Comparison of ENCODE assay signal across 27 cellular contexts in the genomic region with DNA sequence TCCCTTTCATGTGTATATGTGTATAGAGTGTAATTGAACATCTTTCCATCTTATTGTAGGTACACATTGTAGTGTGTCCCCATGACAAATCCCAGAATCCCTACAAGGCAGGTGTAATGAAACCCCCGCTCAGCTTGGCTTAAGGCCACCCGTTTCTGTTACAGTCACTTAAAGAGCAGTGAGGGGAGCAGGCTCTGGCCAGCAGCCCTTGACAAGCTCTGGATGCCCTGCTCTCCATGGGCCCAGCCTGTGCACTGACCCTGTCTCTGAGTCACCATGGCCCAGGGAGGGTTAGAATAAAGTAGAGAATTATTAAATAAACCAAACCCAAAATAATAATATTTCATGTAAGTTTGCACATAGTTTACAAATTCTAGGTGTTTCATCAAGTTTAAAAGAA. TPM values are rescaled to one million over a fixed set of nuclear protein-coding genes. Genes with fewer than 3 reads are reported as not detected.
DNase-seq lines count a peak whose midpoint lies in the region; ATAC-seq and TF ChIP-seq lines count a peak whose summit lies in the region.
"Had no signal": no experiment of that assay in that cellular context is flagged by ENCODE, and none has a peak within 500 bp of the region (broad histone marks: within the 10 kb centered on the region; RNA-seq: fewer than 3 reads in every experiment).

No MANE protein-coding gene starts in this region.

- peaks cover 26% of the 10 kb centered on the region for H3K4me1 Mint-ChIP-seq in progenitor cell of endocrine pancreas (ENCODE audit: low read depth)
- H3K4me1 Mint-ChIP-seq in naive thymus-derived CD4-positive, alpha-beta T cell = peaks cover 0 to 4% (median 2%) of the 10 kb centered on the region in 7 donors
- H3K4me1 Mint-ChIP-seq: immature natural killer cell, naive B cell had no signal

- CTCF ChIA-PET in naive thymus-derived CD4-positive, alpha-beta T cell (lab: Charles Lee) = interaction anchor here (0.6 kb wide), 1 partner anchor 114 kb away, joined by 3 read pairs; no protein-coding TSS in a partner anchor

- TF ChIP-seq CTCF in right atrium auricular region (IDR thresholded peaks at IDR 0.05) (no peak), progenitor cell of endocrine pancreas (IDR thresholded peaks at IDR 0.05; ENCODE audit: unreplicated experiment) (no peak), ascending aorta (IDR thresholded peaks at IDR 0.05) (no peak)

- POLR2A ChIA-PET in naive thymus-derived CD4-positive, alpha-beta T cell (lab: Charles Lee) = no interaction called here

- H3K27ac Mint-ChIP-seq in progenitor cell of endocrine pancreas = peak overlapping the region; percentile 50
- peak overlapping the region in 1 of 9 donors; percentile 36 for H3K27ac Mint-ChIP-seq in naive thymus-derived CD4-positive, alpha-beta T cell
- H3K27ac Mint-ChIP-seq: activated CD8-positive, alpha-beta T cell treated with anti-CD3 and anti-CD28 coated beads for 36 hours; GM23338; immature natural killer cell; T-helper 2 cell treated with Interferon-gamma antibody and Interleukin-4, amounts not matched to agents 5 μg/mL and 100 μg/mL, for 36 hours had no signal

- DNase-seq in Caki2 (ENCODE audit: low read depth) (peak; percentile 42), right atrium auricular region (ENCODE audit: low spot score) (no peak), progenitor cell of endocrine pancreas (ENCODE audit: low spot score, unreplicated experiment) (no peak), ascending aorta (ENCODE audit: low spot score in 2 of 2) (no peak)
- no peak for DNase-seq in naive thymus-derived CD4-positive, alpha-beta T cell
- DNase-seq: activated CD8-positive, alpha-beta memory T cell treated with anti-CD3 and anti-CD28 coated beads, Interleukin-2, amount 50 U/mL, for 48 hours; activated naive CD4-positive, alpha-beta T cell treated with anti-CD3 and anti-CD28 coated beads, Interleukin-2, amount 50 U/mL, for 16 hours; AML-193; CD4-positive, CD25-positive, alpha-beta regulatory T cell; effector memory CD4-positive, alpha-beta T cell; immature natural killer cell; naive B cell; NCI-H1105; NCI-H1930; NCI-H524 treated with DMSO at 0.1 percent for 48 hours; stimulated activated naive CD8-positive, alpha-beta T cell treated with anti-CD3 and anti-CD28 coated beads, Interleukin-15, Interleukin-2, amounts not matched to agents 100 U/mL and 50 U/mL, for 24 hours had no signal

- intact Hi-C loops in naive thymus-derived CD4-positive, alpha-beta T cell (cut with micrococcal nuclease) = no loop called here
- intact Hi-C loops in ascending aorta (cut with DNase I) = no loop called here

- H3K9ac ChIP-seq in duodenal mucosa (ENCODE audit: low read depth in 1 of 2, low read length in 2 of 2) = no peak overlapping the region

- no peaks in the 10 kb centered on the region for H3K9me3 Mint-ChIP-seq in progenitor cell of endocrine pancreas (ENCODE audit: low read depth)
- H3K9me3 Mint-ChIP-seq in naive thymus-derived CD4-positive, alpha-beta T cell = no peaks in the 10 kb centered on the region
- H3K9me3 Mint-ChIP-seq: activated CD8-positive, alpha-beta T cell treated with anti-CD3 and anti-CD28 coated beads for 36 hours; GM23338; naive B cell; T-helper 2 cell treated with Interferon-gamma antibody and Interleukin-4, amounts not matched to agents 5 μg/mL and 100 μg/mL, for 36 hours had no signal

- no peaks in the 10 kb centered on the region for H3K27me3 Mint-ChIP-seq in progenitor cell of endocrine pancreas
- peaks cover 0 to 9% (median 6%) of the 10 kb centered on the region in 5 donors for H3K27me3 Mint-ChIP-seq in naive thymus-derived CD4-positive, alpha-beta T cell

- H3K36me3 Mint-ChIP-seq in progenitor cell of endocrine pancreas (ENCODE audit: insufficient read depth) = no peaks in the 10 kb centered on the region
- H3K36me3 Mint-ChIP-seq in naive thymus-derived CD4-positive, alpha-beta T cell = peaks cover 0 to 3% (median 0%) of the 10 kb centered on the region in 5 donors
- H3K36me3 Mint-ChIP-seq: CD4-positive, CD25-positive, alpha-beta regulatory T cell; immature natural killer cell; naive B cell had no signal

- H3K4me1 ChIP-seq in duodenal mucosa (ENCODE audit: control insufficient read depth in 1 of 2, insufficient read depth in 2 of 2, low read length in 2 of 2) = no peaks in the 10 kb centered on the region
- H3K4me1 ChIP-seq in right atrium auricular region = no peaks in the 10 kb centered on the region
- no peaks in the 10 kb centered on the region for H3K4me1 ChIP-seq in naive thymus-derived CD4-positive, alpha-beta T cell (ENCODE audit: control insufficient read depth in 2 of 2, insufficient read depth in 2 of 2, low read length in 2 of 2)
- H3K4me1 ChIP-seq in ascending aorta = no peaks in the 10 kb centered on the region
- H3K4me1 ChIP-seq: vagina had no signal

- ATAC-seq in GM21360 (IDR thresholded peaks at IDR 0.05; ENCODE audit: unreplicated experiment) (no peak), HG02610 (IDR thresholded peaks at IDR 0.05; ENCODE audit: unreplicated experiment) (no peak)
- ATAC-seq in naive thymus-derived CD4-positive, alpha-beta T cell = no peak

- H3K4me3 ChIP-seq in duodenal mucosa (ENCODE audit: low read depth in 1 of 2, low read length in 2 of 2) (no peak overlapping the region), right atrium auricular region (no peak overlapping the region), ascending aorta (no peak overlapping the region)
- H3K4me3 ChIP-seq in naive thymus-derived CD4-positive, alpha-beta T cell (ENCODE audit: low read length) = no peak overlapping the region
- H3K4me3 ChIP-seq: GM23338, skin epidermis, thoracic aorta, vagina had no signal

- H3K27me3 ChIP-seq in duodenal mucosa (ENCODE audit: control insufficient read depth in 1 of 2, insufficient read depth in 2 of 2, low read length in 2 of 2) (peaks cover 4 to 9% of the 10 kb centered on the region in 2 donors), right atrium auricular region (no peaks in the 10 kb centered on the region), ascending aorta (no peaks in the 10 kb centered on the region)
- H3K27me3 ChIP-seq in naive thymus-derived CD4-positive, alpha-beta T cell (ENCODE audit: control insufficient read depth in 2 of 2, insufficient read depth in 2 of 2, low read length in 2 of 2) = no peaks in the 10 kb centered on the region
- H3K27me3 ChIP-seq: vagina had no signal

- H3K9me3 ChIP-seq in duodenal mucosa (ENCODE audit: control insufficient read depth in 1 of 2, low read length in 2 of 2) (no peaks in the 10 kb centered on the region), right atrium auricular region (no peaks in the 10 kb centered on the region), ascending aorta (no peaks in the 10 kb centered on the region)
- no peaks in the 10 kb centered on the region for H3K9me3 ChIP-seq in naive thymus-derived CD4-positive, alpha-beta T cell (ENCODE audit: control insufficient read depth in 2 of 3, low read length in 3 of 3)
- H3K9me3 ChIP-seq: thoracic aorta, vagina had no signal

- H3K36me3 ChIP-seq in duodenal mucosa (ENCODE audit: control insufficient read depth in 1 of 2, insufficient read depth in 2 of 2, low read length in 2 of 2) (no peaks in the 10 kb centered on the region), right atrium auricular region (no peaks in the 10 kb centered on the region), ascending aorta (no peaks in the 10 kb centered on the region)
- no peaks in the 10 kb centered on the region for H3K36me3 ChIP-seq in naive thymus-derived CD4-positive, alpha-beta T cell (ENCODE audit: control insufficient read depth in 2 of 3, insufficient read depth in 3 of 3, low read length in 3 of 3)
- H3K36me3 ChIP-seq: thoracic aorta, vagina had no signal

- H3K4me3 Mint-ChIP-seq in progenitor cell of endocrine pancreas (ENCODE audit: low read depth) = no peak overlapping the region
- H3K4me3 Mint-ChIP-seq in naive thymus-derived CD4-positive, alpha-beta T cell = no peak overlapping the region
- H3K4me3 Mint-ChIP-seq: activated CD8-positive, alpha-beta T cell treated with anti-CD3 and anti-CD28 coated beads for 36 hours; CD4-positive, CD25-positive, alpha-beta regulatory T cell; GM23338; immature natural killer cell; naive B cell; T-helper 2 cell treated with Interferon-gamma antibody and Interleukin-4, amounts not matched to agents 5 μg/mL and 100 μg/mL, for 36 hours had no signal

- H3K27ac ChIP-seq in duodenal mucosa (ENCODE audit: low read depth, low read length) (peak overlapping the region; percentile 27), right atrium auricular region (peak overlapping the region; percentile 53 to 74), ascending aorta (no peak overlapping the region)
- no peak overlapping the region for H3K27ac ChIP-seq in naive thymus-derived CD4-positive, alpha-beta T cell (ENCODE audit: low read depth, low read length)
- H3K27ac ChIP-seq: epithelial cell of prostate, skin epidermis, thoracic aorta, vagina had no signal

- in situ Hi-C loops in Caki2 (cut with HindIII; ENCODE audit: low pct_unique_long_range_greater_than_20kb, low sequenced_read_pairs) = no loop called here

RNA-seq across cellular contexts. Expression of gene MAL, which starts 17.2 kb away (rescaled TPM):
- 1.4 TPM in 1 of 2 replicates, not detected in the other for total RNA-seq in Caki2 (2014; rRNA removed; shearing (Covaris generic); ENCODE audit: low replicate concordance)
- total RNA-seq in right atrium auricular region (1 to 10 TPM; 7.4 to 8.7 TPM), progenitor cell of endocrine pancreas (not detected in 2 replicates), ascending aorta (not detected)
- 100 to 1,000 TPM; 124 to 575 (median 159) TPM for total RNA-seq in naive thymus-derived CD4-positive, alpha-beta T cell
- polyA plus RNA-seq in naive thymus-derived CD4-positive, alpha-beta T cell = 100 to 1,000 TPM; 355 to 408 TPM
- total RNA-seq: pulmonary artery endothelial cell, thoracic aorta had no signal

Comparison
In these comparisons a context has a peak if more than half of its experiments do, and no peak if none do; other contexts are left out.
1. H3K27ac ChIP-seq: peak in duodenal mucosa (single experiment) and right atrium auricular region (2 of 2); none in naive thymus-derived CD4-positive, alpha-beta T cell (single experiment) and ascending aorta (0 of 2).
2. RNA of gene MAL, which starts 17.2 kb away (total RNA-seq): 124 to 575 TPM in naive thymus-derived CD4-positive, alpha-beta T cell; 7.4 to 8.7 TPM in right atrium auricular region, 1.4 TPM in Caki2, not detected in progenitor cell of endocrine pancreas and not detected in ascending aorta (single experiment); every median in the first group is over 10 times any median in the second.